ENCODE assay signal across 23 cellular contexts in genomic region chr1:197485790-197486189, GRCh38.
DNase-seq lines count a peak whose midpoint lies in the region; ATAC-seq, FAIRE-seq and TF ChIP-seq lines count a peak whose summit lies in the region.
"Had no signal": no experiment of that assay in that cellular context is flagged by ENCODE, and none has a peak within 500 bp of the region (broad histone marks: within the 10 kb centered on the region; RNA-seq: fewer than 3 reads in every experiment).

No MANE protein-coding gene starts in this region.

- peak; percentile 55 for ATAC-seq in thoracic aorta (ENCODE audit: insufficient number of reproducible peaks, low FRiP score, low read depth)
- ATAC-seq: activated naive CD4-positive, alpha-beta T cell treated with anti-CD3 and anti-CD28 coated beads, Interleukin-2, amount 50 U/mL, for 72 hours; activated T-cell treated with anti-CD3 and anti-CD28 coated beads, Interleukin-2, amount 50 U/mL, for 4 hours; K562; left ventricle myocardium superior; naive thymus-derived CD4-positive, alpha-beta T cell; stimulated activated naive CD8-positive, alpha-beta T cell treated with anti-CD3 and anti-CD28 coated beads, Interleukin-15, amount 100 ng/mL, for 72 hours had no signal

- no peaks in the 10 kb centered on the region for H3K4me1 ChIP-seq in endothelial cell of umbilical vein (ENCODE audit: control insufficient read depth, extremely low read depth, insufficient read depth, low read length)
- peaks cover 0 to 5% of the 10 kb centered on the region in 2 donors for H3K4me1 ChIP-seq in thoracic aorta (ENCODE audit: control insufficient read depth in 1 of 2, low read depth in 2 of 2)

- TF ChIP-seq CTCF in endothelial cell of umbilical vein (IDR thresholded peaks at IDR 0.05; ENCODE audit: extremely low read depth in 1 of 2, insufficient read depth in 1 of 2, low read depth in 1 of 2, low read length in 2 of 2) (no peak), thoracic aorta (IDR thresholded peaks at IDR 0.05) (no peak)

- H3K9ac ChIP-seq in endothelial cell of umbilical vein (replicated peaks; ENCODE audit: extremely low read depth, insufficient read depth, low read length) = no peak overlapping the region

- dilution Hi-C loops in endothelial cell of umbilical vein (cut with MboI; ENCODE audit: extremely low pct_ligation_motif_present, low sequenced_read_pairs) = no loop called here

- H3K27ac ChIP-seq in endothelial cell of umbilical vein (ENCODE audit: insufficient read depth, low read depth, low read length) (no peak overlapping the region), thoracic aorta (no peak overlapping the region)
- H3K27ac ChIP-seq: dorsolateral prefrontal cortex, HL-60 had no signal

- H3K9me1 ChIP-seq in endothelial cell of umbilical vein (replicated peaks; ENCODE audit: control insufficient read depth, extremely low read depth, insufficient read depth, low read length) = no peaks in the 10 kb centered on the region

- peak overlapping the region; percentile 31 for H2AFZ ChIP-seq in endothelial cell of umbilical vein (ENCODE audit: low read depth, low read length)

- H3K36me3 ChIP-seq in endothelial cell of umbilical vein (ENCODE audit: control insufficient read depth in 2 of 2, extremely low read depth in 1 of 2, insufficient read depth in 2 of 2, low read length in 2 of 2) (no peaks in the 10 kb centered on the region), thoracic aorta (no peaks in the 10 kb centered on the region)

- H3K79me2 ChIP-seq in endothelial cell of umbilical vein (ENCODE audit: control insufficient read depth, insufficient read depth, low read length) = no peaks in the 10 kb centered on the region

- DNase-seq in SIG-M5 treated with dmso at 0.1 percent for 504 hours (lab: John Stamatoyannopoulos, UW; ENCODE audit: unreplicated experiment) = peak; percentile 63
- DNase-seq in SIG-M5 (lab: John Stamatoyannopoulos, UW) = no peak
- DNase-seq in NCI-H2196 (lab: John Stamatoyannopoulos, UW; ENCODE audit: unreplicated experiment) = peak; percentile 31
- DNase-seq in endothelial cell of umbilical vein (ENCODE audit: low read depth, low spot score) = peak; percentile 43
- DNase-seq in thoracic aorta (ENCODE audit: low spot score) = no peak
- DNase-seq in HCEC 1CT = no peak
- DNase-seq in NCI-H187 treated with DMSO at 0.1 percent for 48 hours (lab: John Stamatoyannopoulos, UW) = no peak
- no peak for DNase-seq in activated CD4-positive, CD25-positive, alpha-beta regulatory T cell (lab: John Stamatoyannopoulos, UW)
- DNase-seq: activated CD4-positive, alpha-beta T cell treated with anti-CD3 and anti-CD28 coated beads, Interleukin-2, amount 50 U/mL, for 1 hour; activated T-cell treated with anti-CD3 and anti-CD28 coated beads, Interleukin-2, amount 50 U/mL, for 4 hours; dorsolateral prefrontal cortex; left ventricle myocardium superior; naive thymus-derived CD4-positive, alpha-beta T cell; NCI-H1694 treated with DMSO at 0.1 percent for 48 hours; NK-92 treated with Interleukin-12 subunit alpha and Interleukin-12 subunit beta, amount 100 ng/mL, for 24 hours; SHP77 treated with DMSO at 0.1 percent for 48 hours; stimulated activated naive CD8-positive, alpha-beta T cell treated with anti-CD3 and anti-CD28 coated beads, Interleukin-15, amount 100 ng/mL, for 72 hours; T-helper 9 cell had no signal

- no peak overlapping the region for H3K4me2 ChIP-seq in endothelial cell of umbilical vein (ENCODE audit: insufficient read depth, low read length)

- H3K4me3 ChIP-seq in endothelial cell of umbilical vein (replicated peaks in 1 of 3; ENCODE audit: insufficient read depth in 1 of 3, low read depth in 1 of 3, low read length in 3 of 3) = no peak overlapping the region
- H3K4me3 ChIP-seq in thoracic aorta = no peak overlapping the region
- H3K4me3 ChIP-seq: dorsolateral prefrontal cortex, K562 had no signal

- H4K20me1 ChIP-seq in endothelial cell of umbilical vein (replicated peaks; ENCODE audit: control insufficient read depth, extremely low read depth, insufficient read depth, low read length) = no peaks in the 10 kb centered on the region

- TF ChIP-seq POLR2A in endothelial cell of umbilical vein (IDR thresholded peaks at IDR 0.05; ENCODE audit: low read depth, low read length) = no peak

- intact Hi-C loops in endothelial cell of umbilical vein (cut with micrococcal nuclease) = no loop called here

- FAIRE-seq in endothelial cell of umbilical vein (lab: Jason Lieb, UNC) = peak; percentile 57
- FAIRE-seq: GM18507, GM19239, K562 had no signal

- POLR2A ChIA-PET in endothelial cell of umbilical vein (lab: Charles Lee) = no interaction called here

- CTCF ChIA-PET in endothelial cell of umbilical vein (lab: Charles Lee) = no interaction called here

- H3K27me3 ChIP-seq in endothelial cell of umbilical vein (ENCODE audit: control insufficient read depth in 2 of 2, insufficient read depth in 2 of 2, low read length in 2 of 2) (no peaks in the 10 kb centered on the region), thoracic aorta (replicated peaks; ENCODE audit: insufficient read depth) (no peaks in the 10 kb centered on the region)
- H3K27me3 ChIP-seq: dorsolateral prefrontal cortex had no signal

- H3K9me3 ChIP-seq in endothelial cell of umbilical vein (replicated peaks; ENCODE audit: control insufficient read depth, insufficient read depth, low read length) (no peaks in the 10 kb centered on the region), thoracic aorta (no peaks in the 10 kb centered on the region)

- no TSS peak for BruUV-seq in endothelial cell of umbilical vein (replicated peaks; lab: Mats Ljungman, UMichigan)

TF ChIP-seq in endothelial cell of umbilical vein, 7 proteins besides CTCF, POLR2A, EP300 and RAD21:
- no peak for TF ChIP-seq POLR2AphosphoS5 (IDR thresholded peaks at IDR 0.05; ENCODE audit: insufficient read depth, low read depth, low read length)
- TF ChIP-seq MYC (IDR thresholded peaks at IDR 0.05; ENCODE audit: low read depth, low read length) = no peak
- TF ChIP-seq, protein P1, sequence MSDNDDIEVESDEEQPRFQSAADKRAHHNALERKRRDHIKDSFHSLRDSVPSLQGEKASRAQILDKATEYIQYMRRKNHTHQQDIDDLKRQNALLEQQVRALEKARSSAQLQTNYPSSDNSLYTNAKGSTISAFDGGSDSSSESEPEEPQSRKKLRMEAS (IDR thresholded peaks at IDR 0.05; ENCODE audit: insufficient read depth, insufficient read length) = no peak
- TF ChIP-seq JUN (IDR thresholded peaks at IDR 0.05; ENCODE audit: borderline replicate concordance, insufficient read depth, insufficient read length, low read depth) = no peak
- TF ChIP-seq EZH2 (IDR thresholded peaks at IDR 0.05; ENCODE audit: borderline replicate concordance, low read depth, low read length, severe bottlenecking) = no peak
- TF ChIP-seq FOS (IDR thresholded peaks at IDR 0.05; ENCODE audit: borderline replicate concordance, insufficient read depth, low read length) = no peak
- TF ChIP-seq GATA2 (IDR thresholded peaks at IDR 0.05; ENCODE audit: insufficient read depth, insufficient read length, low read depth, low read length) = no peak

Comparison
In these comparisons a context has a peak if more than half of its experiments do, and no peak if none do; other contexts are left out.
1. DNase-seq: peak in SIG-M5 treated with dmso at 0.1 percent for 504 hours (single experiment), NCI-H2196 (single experiment) and endothelial cell of umbilical vein (single experiment); none in SIG-M5 (single experiment), thoracic aorta (single experiment), HCEC 1CT (single experiment), NCI-H187 treated with DMSO at 0.1 percent for 48 hours (single experiment) and activated CD4-positive, CD25-positive, alpha-beta regulatory T cell (0 of 4).